ENCODE assay signal across 1 cellular context in genomic region chr16:69330286-69331109, GRCh38.
TF ChIP-seq lines count a peak whose summit lies in the region.

PDF (minus strand) TSS chr16:69330588; CDS start chr16:69330570, 18 bp downstream.

TF ChIP-seq in HepG2, 621 proteins besides CTCF, POLR2A, EP300 and RAD21 (continued from another document and continues in another):
- 0 out of 2 replicates have a peak, but pooled peaks have one; percentile 11 for TF ChIP-seq PLSCR1 (CRISPR knock-in tag; IDR thresholded peaks at IDR 0.05; ENCODE audit: borderline replicate concordance)
- TF ChIP-seq, protein P1, sequence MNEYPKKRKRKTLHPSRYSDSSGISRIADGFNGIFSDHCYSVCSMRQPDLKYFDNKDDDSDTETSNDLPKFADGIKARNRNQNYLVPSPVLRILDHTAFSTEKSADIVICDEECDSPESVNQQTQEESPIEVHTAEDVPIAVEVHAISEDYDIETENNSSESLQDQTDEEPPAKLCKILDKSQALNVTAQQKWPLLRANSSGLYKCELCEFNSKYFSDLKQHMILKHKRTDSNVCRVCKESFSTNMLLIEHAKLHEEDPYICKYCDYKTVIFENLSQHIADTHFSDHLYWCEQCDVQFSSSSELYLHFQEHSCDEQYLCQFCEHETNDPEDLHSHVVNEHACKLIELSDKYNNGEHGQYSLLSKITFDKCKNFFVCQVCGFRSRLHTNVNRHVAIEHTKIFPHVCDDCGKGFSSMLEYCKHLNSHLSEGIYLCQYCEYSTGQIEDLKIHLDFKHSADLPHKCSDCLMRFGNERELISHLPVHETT (CRISPR knock-in tag; conservative IDR thresholded peaks at IDR 0.05): peak; percentile 95
- TF ChIP-seq ZFP37 (CRISPR knock-in tag; IDR thresholded peaks at IDR 0.05; ENCODE audit: borderline replicate concordance): peak; percentile 85
- peak; percentile 90; the same call in 1 of the 2 replicates for TF ChIP-seq ZNF567 (CRISPR knock-in tag; IDR thresholded peaks at IDR 0.05; ENCODE audit: borderline replicate concordance)
- peak; percentile 80; the same call in 1 of the 2 replicates for TF ChIP-seq GFI1 (CRISPR knock-in tag; IDR thresholded peaks at IDR 0.05; ENCODE audit: borderline replicate concordance)
- TF ChIP-seq, protein P2, sequence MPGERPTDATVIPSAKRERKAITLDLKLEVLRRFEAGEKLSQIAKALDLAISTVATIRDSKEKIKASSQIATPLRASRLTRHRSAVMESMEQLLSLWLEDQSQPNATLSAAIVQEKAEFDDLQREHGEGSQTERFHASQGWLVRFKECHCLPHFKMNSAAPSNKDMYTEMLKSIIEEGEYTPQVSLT (CRISPR knock-in tag; IDR thresholded peaks at IDR 0.05; ENCODE audit: borderline replicate concordance, low read depth): no peak
- peak; percentile 89; the same call in 1 of the 2 replicates for TF ChIP-seq FOXC1 (CRISPR knock-in tag; IDR thresholded peaks at IDR 0.05; ENCODE audit: borderline replicate concordance)
- TF ChIP-seq RFXANK (CRISPR knock-in tag; IDR thresholded peaks at IDR 0.05): peak; percentile 67; the same call in 1 of the 2 replicates
- TF ChIP-seq TEAD3 (CRISPR knock-in tag; optimal IDR thresholded peaks at IDR 0.05; ENCODE audit: borderline replicate concordance): peak; percentile 44
- TF ChIP-seq TRIM22 (IDR thresholded peaks at IDR 0.05): no peak
- peak; percentile 89; the same call in 1 of the 2 replicates for TF ChIP-seq ZBTB42 (CRISPR knock-in tag; IDR thresholded peaks at IDR 0.05)
- peak; percentile 99 for TF ChIP-seq RBFOX2 (IDR thresholded peaks at IDR 0.05; ENCODE audit: low read depth, low read length)
- peak; percentile 21 for TF ChIP-seq SRSF4 (IDR thresholded peaks at IDR 0.05; ENCODE audit: low read depth, low read length, poor library complexity, severe bottlenecking)
- peak; percentile 81; the same call in 1 of the 2 replicates for TF ChIP-seq NFKBIZ (CRISPR knock-in tag; IDR thresholded peaks at IDR 0.05)
- TF ChIP-seq ZNF879 (CRISPR knock-in tag; IDR thresholded peaks at IDR 0.05): peak; percentile 71; the same call in 1 of the 2 replicates
- peak; percentile 83 for TF ChIP-seq ELF4 (CRISPR knock-in tag; IDR thresholded peaks at IDR 0.05; ENCODE audit: borderline replicate concordance)
- peak; percentile 32; the same call in 1 of the 2 replicates for TF ChIP-seq ZNF746 (CRISPR knock-in tag; IDR thresholded peaks at IDR 0.05)
- TF ChIP-seq MAFK (conservative IDR thresholded peaks at IDR 0.05 in 1 of 2, IDR thresholded peaks at IDR 0.05 in 1 of 2; ENCODE audit: low read length in 2 of 2): no peak
- no peak for TF ChIP-seq FOXA1 (IDR thresholded peaks at IDR 0.05)
- 0 out of 2 replicates have a peak, but pooled peaks have one; percentile 36 for TF ChIP-seq FOXA1 (CRISPR knock-in tag; IDR thresholded peaks at IDR 0.05)
- TF ChIP-seq IKZF1 (IDR thresholded peaks at IDR 0.05): no peak
- TF ChIP-seq NFE2L1 (CRISPR knock-in tag; IDR thresholded peaks at IDR 0.05; ENCODE audit: borderline replicate concordance): peak; percentile 83; the same call in 1 of the 2 replicates
- TF ChIP-seq MIER2 (CRISPR knock-in tag; IDR thresholded peaks at IDR 0.05): no peak
- TF ChIP-seq NAIF1 (CRISPR knock-in tag; IDR thresholded peaks at IDR 0.05; ENCODE audit: borderline replicate concordance): no peak
- peak; percentile 80; the same call in 1 of the 2 replicates for TF ChIP-seq ZNF205 (CRISPR knock-in tag; IDR thresholded peaks at IDR 0.05)
- TF ChIP-seq TBL1XR1 (IDR thresholded peaks at IDR 0.05; ENCODE audit: borderline replicate concordance, low read length, partially characterized antibody): no peak
- peak; percentile 49 for TF ChIP-seq FOSL2 (CRISPR knock-in tag; IDR thresholded peaks at IDR 0.05)
- no peak for TF ChIP-seq ZFP62 (CRISPR knock-in tag; IDR thresholded peaks at IDR 0.05)
- no peak for TF ChIP-seq ZBTB34 (CRISPR knock-in tag; IDR thresholded peaks at IDR 0.05)
- peak; percentile 79 for TF ChIP-seq ZNF770 (CRISPR knock-in tag; IDR thresholded peaks at IDR 0.05)
- peak; percentile 84; the same call in 1 of the 2 replicates for TF ChIP-seq GLI4 (CRISPR knock-in tag; IDR thresholded peaks at IDR 0.05; ENCODE audit: borderline replicate concordance)
- TF ChIP-seq SOX13 (IDR thresholded peaks at IDR 0.05): no peak; the same call in 1 of the 2 replicates
- peak in 1 of 2 experiments; percentile 69; a peak in 2 of 4 replicates for TF ChIP-seq SOX13 (CRISPR knock-in tag; conservative IDR thresholded peaks at IDR 0.05 in 1 of 2, IDR thresholded peaks at IDR 0.05 in 1 of 2)
- peak; percentile 92 for TF ChIP-seq ZFY (CRISPR knock-in tag; IDR thresholded peaks at IDR 0.05)
- TF ChIP-seq CCDC6 (CRISPR knock-in tag; IDR thresholded peaks at IDR 0.05): peak; percentile 93; the same call in 1 of the 2 replicates
- TF ChIP-seq, protein P3, sequence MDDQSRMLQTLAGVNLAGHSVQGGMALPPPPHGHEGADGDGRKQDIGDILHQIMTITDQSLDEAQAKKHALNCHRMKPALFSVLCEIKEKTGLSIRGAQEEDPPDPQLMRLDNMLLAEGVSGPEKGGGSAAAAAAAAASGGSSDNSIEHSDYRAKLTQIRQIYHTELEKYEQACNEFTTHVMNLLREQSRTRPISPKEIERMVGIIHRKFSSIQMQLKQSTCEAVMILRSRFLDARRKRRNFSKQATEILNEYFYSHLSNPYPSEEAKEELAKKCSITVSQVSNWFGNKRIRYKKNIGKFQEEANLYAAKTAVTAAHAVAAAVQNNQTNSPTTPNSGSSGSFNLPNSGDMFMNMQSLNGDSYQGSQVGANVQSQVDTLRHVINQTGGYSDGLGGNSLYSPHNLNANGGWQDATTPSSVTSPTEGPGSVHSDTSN (CRISPR knock-in tag; IDR thresholded peaks at IDR 0.05; ENCODE audit: borderline replicate concordance): no peak
- peak; percentile 50; the same call in 1 of the 2 replicates for TF ChIP-seq ZNF878 (CRISPR knock-in tag; IDR thresholded peaks at IDR 0.05)
- TF ChIP-seq KAT8 (CRISPR knock-in tag; IDR thresholded peaks at IDR 0.05): peak; percentile 94
- no peak for TF ChIP-seq HOXA7 (CRISPR knock-in tag; IDR thresholded peaks at IDR 0.05)
- TF ChIP-seq ZHX2 (IDR thresholded peaks at IDR 0.05; ENCODE audit: low read depth): peak; percentile 73; the same call in 1 of the 2 replicates
- peak; percentile 86 for TF ChIP-seq ZHX2 (CRISPR knock-in tag; IDR thresholded peaks at IDR 0.05; ENCODE audit: borderline replicate concordance)
- peak; percentile 72 for TF ChIP-seq CBX1 (IDR thresholded peaks at IDR 0.05; ENCODE audit: low read depth)
- TF ChIP-seq KLF6 (CRISPR knock-in tag; IDR thresholded peaks at IDR 0.05): peak; percentile 95; the same call in 1 of the 2 replicates
- no peak for TF ChIP-seq PAF1 (CRISPR knock-in tag; IDR thresholded peaks at IDR 0.05)
- TF ChIP-seq ZBTB44 (CRISPR knock-in tag; IDR thresholded peaks at IDR 0.05): no peak
- no peak for TF ChIP-seq NFE2L2 (IDR thresholded peaks at IDR 0.05; ENCODE audit: low read length)
- TF ChIP-seq ZSCAN9 (CRISPR knock-in tag; IDR thresholded peaks at IDR 0.05; ENCODE audit: borderline replicate concordance): peak; percentile 88; the same call in 1 of the 2 replicates
- TF ChIP-seq ZSCAN20 (CRISPR knock-in tag; IDR thresholded peaks at IDR 0.05; ENCODE audit: borderline replicate concordance): peak; percentile 38; the same call in 1 of the 2 replicates
- TF ChIP-seq ZC3H4 (CRISPR knock-in tag; IDR thresholded peaks at IDR 0.05; ENCODE audit: borderline replicate concordance): no peak
- no peak for TF ChIP-seq ATF1 (CRISPR knock-in tag; IDR thresholded peaks at IDR 0.05)
- TF ChIP-seq ELF3 (CRISPR knock-in tag; IDR thresholded peaks at IDR 0.05): peak; percentile 95
